ENCODE assay signal across 1 cellular context in genomic region chr13:63198076-63198475, GRCh38.
TF ChIP-seq lines count a peak whose summit lies in the region.

No MANE protein-coding gene starts in this region.

TF ChIP-seq in HepG2, 621 proteins besides CTCF, POLR2A, EP300 and RAD21 (continued from another document):
- TF ChIP-seq, protein P1, sequence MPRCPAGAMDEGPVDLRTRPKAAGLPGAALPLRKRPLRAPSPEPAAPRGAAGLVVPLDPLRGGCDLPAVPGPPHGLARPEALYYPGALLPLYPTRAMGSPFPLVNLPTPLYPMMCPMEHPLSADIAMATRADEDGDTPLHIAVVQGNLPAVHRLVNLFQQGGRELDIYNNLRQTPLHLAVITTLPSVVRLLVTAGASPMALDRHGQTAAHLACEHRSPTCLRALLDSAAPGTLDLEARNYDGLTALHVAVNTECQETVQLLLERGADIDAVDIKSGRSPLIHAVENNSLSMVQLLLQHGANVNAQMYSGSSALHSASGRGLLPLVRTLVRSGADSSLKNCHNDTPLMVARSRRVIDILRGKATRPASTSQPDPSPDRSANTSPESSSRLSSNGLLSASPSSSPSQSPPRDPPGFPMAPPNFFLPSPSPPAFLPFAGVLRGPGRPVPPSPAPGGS (CRISPR knock-in tag; IDR thresholded peaks at IDR 0.05) = no peak
- TF ChIP-seq, protein P2, sequence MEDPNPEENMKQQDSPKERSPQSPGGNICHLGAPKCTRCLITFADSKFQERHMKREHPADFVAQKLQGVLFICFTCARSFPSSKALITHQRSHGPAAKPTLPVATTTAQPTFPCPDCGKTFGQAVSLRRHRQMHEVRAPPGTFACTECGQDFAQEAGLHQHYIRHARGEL (CRISPR knock-in tag; IDR thresholded peaks at IDR 0.05) = no peak
- TF ChIP-seq HOXD1 (CRISPR knock-in tag; IDR thresholded peaks at IDR 0.05) = no peak
- no peak for TF ChIP-seq PAX8 (CRISPR knock-in tag; IDR thresholded peaks at IDR 0.05; ENCODE audit: borderline replicate concordance)
- TF ChIP-seq ZNF737 (CRISPR knock-in tag; IDR thresholded peaks at IDR 0.05; ENCODE audit: borderline replicate concordance) = no peak
- TF ChIP-seq, protein P3, sequence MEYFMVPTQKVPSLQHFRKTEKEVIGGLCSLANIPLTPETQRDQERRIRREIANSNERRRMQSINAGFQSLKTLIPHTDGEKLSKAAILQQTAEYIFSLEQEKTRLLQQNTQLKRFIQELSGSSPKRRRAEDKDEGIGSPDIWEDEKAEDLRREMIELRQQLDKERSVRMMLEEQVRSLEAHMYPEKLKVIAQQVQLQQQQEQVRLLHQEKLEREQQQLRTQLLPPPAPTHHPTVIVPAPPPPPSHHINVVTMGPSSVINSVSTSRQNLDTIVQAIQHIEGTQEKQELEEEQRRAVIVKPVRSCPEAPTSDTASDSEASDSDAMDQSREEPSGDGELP (IDR thresholded peaks at IDR 0.05; ENCODE audit: borderline replicate concordance, low read depth) = no peak
- no peak for TF ChIP-seq ZC3H4 (CRISPR knock-in tag; IDR thresholded peaks at IDR 0.05; ENCODE audit: borderline replicate concordance)
- no peak for TF ChIP-seq KDM5B (CRISPR knock-in tag; IDR thresholded peaks at IDR 0.05; ENCODE audit: borderline replicate concordance)
- TF ChIP-seq TCF7L2 (IDR thresholded peaks at IDR 0.05; ENCODE audit: low read depth, low read length) = no peak
- TF ChIP-seq THAP11 (CRISPR knock-in tag; IDR thresholded peaks at IDR 0.05) = no peak
- no peak for TF ChIP-seq ZNF790 (CRISPR knock-in tag; IDR thresholded peaks at IDR 0.05; ENCODE audit: borderline replicate concordance)
- TF ChIP-seq ZUFSP (CRISPR knock-in tag; IDR thresholded peaks at IDR 0.05; ENCODE audit: borderline replicate concordance) = no peak
- TF ChIP-seq RBFOX2 (IDR thresholded peaks at IDR 0.05; ENCODE audit: low read depth, low read length) = no peak
- no peak for TF ChIP-seq ZNF468 (CRISPR knock-in tag; IDR thresholded peaks at IDR 0.05)
- no peak for TF ChIP-seq ZNF563 (CRISPR knock-in tag; IDR thresholded peaks at IDR 0.05)
